ENCODE assay signal across 11 cellular contexts in genomic region chr2:29063646-29064372, GRCh38. TPM values are rescaled to one million over a fixed set of nuclear protein-coding genes. Genes with fewer than 3 reads are reported as not detected.
DNase-seq lines count a peak whose midpoint lies in the region; TF ChIP-seq lines count a peak whose summit lies in the region.
"Had no signal": no experiment of that assay in that cellular context is flagged by ENCODE, and none has a peak within 500 bp of the region (broad histone marks: within the 10 kb centered on the region; RNA-seq: fewer than 3 reads in every experiment).

No MANE protein-coding gene starts in this region.

- no peak overlapping the region for H3K4ac ChIP-seq in mesenchymal stem cell (ENCODE audit: low read depth in 1 of 2, low read length in 2 of 2)

- peak overlapping the region; percentile 46 for H3K9ac ChIP-seq in mesenchymal stem cell (ENCODE audit: low read length)

- H3K4me1 ChIP-seq in mesenchymal stem cell (ENCODE audit: control insufficient read depth, insufficient read depth, low read depth, low read length), result peaks cover 2% of the 10 kb centered on the region
- H3K4me1 ChIP-seq in thyroid gland, result peaks cover 23 to 43% of the 10 kb centered on the region in 2 donors
- H3K4me1 ChIP-seq in ovary (ENCODE audit: insufficient read depth), result peaks cover 22% of the 10 kb centered on the region

- H4K8ac ChIP-seq in mesenchymal stem cell (ENCODE audit: low read length), result no peak overlapping the region

- no peak overlapping the region for H2AFZ ChIP-seq in mesenchymal stem cell (ENCODE audit: low read depth, low read length)

- DNase-seq in MG63 (peak; percentile 83), choroid plexus epithelial cell (ENCODE audit: low read depth) (peak; percentile 83), mesenchymal stem cell (no peak), thyroid gland (peak; percentile 62 to 64), GDM1 (lab: John Stamatoyannopoulos, UW) (no peak), ovary (no peak), NCI-H82 treated with DMSO at 0.1 percent for 48 hours (lab: John Stamatoyannopoulos, UW; ENCODE audit: unreplicated experiment) (no peak)
- DNase-seq: NCI-H1930, SHP77 had no signal

- no peak overlapping the region for H4K91ac ChIP-seq in mesenchymal stem cell (ENCODE audit: low read length)

- H2AK5ac ChIP-seq in mesenchymal stem cell (ENCODE audit: low read length, severe bottlenecking), result no peak overlapping the region

- no peak overlapping the region for H2BK5ac ChIP-seq in mesenchymal stem cell (ENCODE audit: low read depth, low read length, poor library complexity, severe bottlenecking)

- no peak overlapping the region for H2BK12ac ChIP-seq in mesenchymal stem cell (ENCODE audit: low read length in 2 of 2)

- no peak for TF ChIP-seq EP300 in ovary (IDR thresholded peaks at IDR 0.05)

- WGBS in mesenchymal stem cell, result 93% methylated on average over 19 of the region's 20 CpGs
- 26 to 29% methylated on average over 20 of the region's 20 CpGs for WGBS in thyroid gland, 2 donors
- WGBS in ovary, 3 donors, result 33 to 45% (median 40%) methylated on average over 20 of the region's 20 CpGs

- H3K4me2 ChIP-seq in mesenchymal stem cell (ENCODE audit: low read length, poor library complexity, severe bottlenecking), result no peak overlapping the region

- H2BK15ac ChIP-seq in mesenchymal stem cell (ENCODE audit: low read depth, poor library complexity, severe bottlenecking), result no peak overlapping the region

- TF ChIP-seq CTCF in choroid plexus epithelial cell (conservative IDR thresholded peaks at IDR 0.05; ENCODE audit: low read depth, low read length) (no peak), thyroid gland (IDR thresholded peaks at IDR 0.05) (no peak), ovary (IDR thresholded peaks at IDR 0.05) (no peak)

- no peak overlapping the region for H3K18ac ChIP-seq in mesenchymal stem cell (ENCODE audit: low read depth in 1 of 2, low read length in 2 of 2)

- TF ChIP-seq POLR2A in thyroid gland (IDR thresholded peaks at IDR 0.05) (no peak), ovary (IDR thresholded peaks at IDR 0.05) (no peak)

- no peak overlapping the region for H2BK120ac ChIP-seq in mesenchymal stem cell (ENCODE audit: low read depth, low read length)

- H3K23ac ChIP-seq in mesenchymal stem cell (ENCODE audit: low read length in 2 of 2), result no peak overlapping the region

- H3K79me1 ChIP-seq in mesenchymal stem cell (replicated peaks; ENCODE audit: low read length, poor library complexity, severe bottlenecking), result no peaks in the 10 kb centered on the region

- H3K36me3 ChIP-seq in MG63, result no peaks in the 10 kb centered on the region
- H3K36me3 ChIP-seq in mesenchymal stem cell (ENCODE audit: control insufficient read depth in 1 of 2, insufficient read depth in 2 of 2, low read depth in 1 of 2, low read length in 2 of 2), result no peaks in the 10 kb centered on the region
- H3K36me3 ChIP-seq in thyroid gland, result no peaks in the 10 kb centered on the region
- H3K36me3 ChIP-seq in ovary, result no peaks in the 10 kb centered on the region

- H3K4me3 ChIP-seq in MG63 (0 out of 2 replicates have a peak overlapping the region, but pooled peaks have one; percentile 4), choroid plexus epithelial cell (ENCODE audit: low read depth, low read length) (no peak overlapping the region), mesenchymal stem cell (ENCODE audit: insufficient read depth in 1 of 2, low read depth in 1 of 2, low read length in 2 of 2) (peak overlapping the region in 1 of 2 experiments; percentile 52), thyroid gland (replicated peaks in 1 of 3) (no peak overlapping the region), ovary (no peak overlapping the region)

- H3K27me3 ChIP-seq in MG63 (no peaks in the 10 kb centered on the region), mesenchymal stem cell (ENCODE audit: control insufficient read depth in 1 of 2, insufficient read depth in 1 of 2, low read length in 2 of 2) (no peaks in the 10 kb centered on the region), thyroid gland (no peaks in the 10 kb centered on the region), ovary (no peaks in the 10 kb centered on the region)

- no peak overlapping the region for H3K14ac ChIP-seq in mesenchymal stem cell (ENCODE audit: low read length in 2 of 2)

- no peaks in the 10 kb centered on the region for H3K9me3 ChIP-seq in MG63
- no peaks in the 10 kb centered on the region for H3K9me3 ChIP-seq in mesenchymal stem cell (ENCODE audit: control insufficient read depth, low read length)
- H3K9me3 ChIP-seq in thyroid gland, result no peaks in the 10 kb centered on the region
- H3K9me3 ChIP-seq in ovary, result no peaks in the 10 kb centered on the region

- intact Hi-C loops in thyroid gland (cut with DNase I) (no loop called here), ovary (cut with DNase I) (no loop called here)

- H3K27ac ChIP-seq in mesenchymal stem cell (ENCODE audit: low read length, poor library complexity, severe bottlenecking) (no peak overlapping the region), thyroid gland (peak overlapping the region; percentile 78 to 84 (median 82)), ovary (no peak overlapping the region)
- H3K27ac ChIP-seq: HL-60 had no signal

RNA-seq across cellular contexts. Expression of gene PCARE, which starts 10.5 kb away (rescaled TPM):
- total RNA-seq in MG63 (2014; rRNA removed; shearing (Covaris generic); ENCODE audit: low replicate concordance), result not detected in 2 replicates
- polyA plus RNA-seq in mesenchymal stem cell (2013, experiment 1 of 2), result not detected
- polyA plus RNA-seq in mesenchymal stem cell (2013, experiment 2 of 2), result not detected
- total RNA-seq in thyroid gland, result under 1 TPM in 1 of 4 donors, not detected in 3; 0.11 TPM
- total RNA-seq in ovary, result under 1 TPM; 0.08 to 0.27 (median 0.15) TPM
- under 1 TPM; 0.30 to 0.50 TPM for polyA plus RNA-seq in ovary
- total RNA-seq: natural killer cell treated with Interleukin-12 subunit alpha and Interleukin-12 subunit beta and Interleukin-15 and Interleukin-18, amount 100 ng/mL, for 72 hours had no signal

RNA-seq across cellular contexts. Expression of gene CLIP4, which starts 51.4 kb away (rescaled TPM):
- total RNA-seq in MG63 (2014; rRNA removed; shearing (Covaris generic); ENCODE audit: low replicate concordance), result 15.3 and 24.3 TPM in 2 replicates
- 15.4 TPM for polyA plus RNA-seq in mesenchymal stem cell (2013, experiment 1 of 2)
- 16.1 TPM for polyA plus RNA-seq in mesenchymal stem cell (2013, experiment 2 of 2)
- total RNA-seq in thyroid gland (100 to 1,000 TPM; 148 to 398 (median 222) TPM), ovary (10 to 100 TPM; 40.2 to 64.7 (median 54.4) TPM)
- 10 to 100 TPM; 20.7 to 24.2 TPM for polyA plus RNA-seq in ovary

Comparison
In these comparisons a context has a peak if more than half of its experiments do, and no peak if none do; other contexts are left out.
1. DNase-seq: peak in MG63 (single experiment), choroid plexus epithelial cell (single experiment) and thyroid gland (2 of 2); none in mesenchymal stem cell (single experiment), GDM1 (single experiment), ovary (0 of 5) and NCI-H82 treated with DMSO at 0.1 percent for 48 hours (single experiment).
2. H3K27ac ChIP-seq: peak in thyroid gland (3 of 3); none in mesenchymal stem cell (single experiment) and ovary (0 of 2).